Comparison of ENCODE assay signal across 19 cellular contexts in genomic region chr11:3644817-3645235, GRCh38. TPM values are rescaled to one million over a fixed set of nuclear protein-coding genes. Genes with fewer than 3 reads are reported as not detected.
DNase-seq lines count a peak whose midpoint lies in the region; ATAC-seq and TF ChIP-seq lines count a peak whose summit lies in the region.
"Had no signal": no experiment of that assay in that cellular context is flagged by ENCODE, and none has a peak within 500 bp of the region (broad histone marks: within the 10 kb centered on the region; RNA-seq: fewer than 3 reads in every experiment).

TSS of gene ART1 (plus strand) at chr11:3645128. CDS start at chr11:3659214, 14,086 bp downstream.

- intact Hi-C loops in sigmoid colon (cut with DNase I): no loop called here

- no peak for TF ChIP-seq EP300 in sigmoid colon (IDR thresholded peaks at IDR 0.05)

- H3K4me1 Mint-ChIP-seq in brain: peaks cover 20% of the 10 kb centered on the region

- H3K9me3 Mint-ChIP-seq in brain: peaks cover 0 to 11% (median 0%) of the 10 kb centered on the region in 5 experiments
- H3K9me3 Mint-ChIP-seq: natural killer cell treated with Interleukin-12 subunit alpha and Interleukin-12 subunit beta and Interleukin-15 and Interleukin-18, amount 100 ng/mL, for 72 hours had no signal

- TF ChIP-seq POLR2A in sigmoid colon (IDR thresholded peaks at IDR 0.05): no peak

- no peak within 1 kb of the TSS for H3K4me3 ChIP-seq in sigmoid colon
- H3K4me3 ChIP-seq: adrenal gland, right lobe of liver had no signal

- peaks cover 0 to 9% (median 4%) of the 10 kb centered on the region in 3 donors for H3K27me3 ChIP-seq in sigmoid colon
- H3K27me3 ChIP-seq: adrenal gland, right lobe of liver had no signal

- peak within 1 kb of the TSS in 3 of 5 experiments; percentile 36 to 54 (median 46) for H3K4me3 Mint-ChIP-seq in brain
- H3K4me3 Mint-ChIP-seq: natural killer cell treated with Interleukin-12 subunit alpha and Interleukin-12 subunit beta and Interleukin-15 and Interleukin-18, amount 100 ng/mL, for 72 hours had no signal

- 34 to 71% methylated on average over 4 of the region's 4 CpGs for WGBS in sigmoid colon, 2 donors

- no peak for ATAC-seq in GM19328 (IDR thresholded peaks at IDR 0.05; ENCODE audit: unreplicated experiment)
- ATAC-seq: activated CD4-positive, CD25-positive, alpha-beta regulatory T cell treated with anti-CD3 and anti-CD28 coated beads, Interleukin-2, amount 50 U/mL, for 24 hours; left lobe of liver; natural killer cell treated with Interleukin-12 subunit alpha and Interleukin-12 subunit beta and Interleukin-15 and Interleukin-18, amount 100 ng/mL, for 72 hours; right lobe of liver had no signal

- H3K27ac Mint-ChIP-seq in brain: peak within 1 kb of the TSS in 1 of 5 experiments; percentile 61
- H3K27ac Mint-ChIP-seq: natural killer cell treated with Interleukin-12 subunit alpha and Interleukin-12 subunit beta and Interleukin-15 and Interleukin-18, amount 100 ng/mL, for 72 hours had no signal

- peaks cover 20% of the 10 kb centered on the region for H3K27me3 Mint-ChIP-seq in brain

- peaks cover 0 to 17% (median 15%) of the 10 kb centered on the region in 4 donors for H3K4me1 ChIP-seq in sigmoid colon

- H3K27ac ChIP-seq in sigmoid colon: no peak within 1 kb of the TSS
- H3K27ac ChIP-seq: adrenal gland, KMS-11, right lobe of liver had no signal

- in situ Hi-C loops in GM13976 (cut with MboI; ENCODE audit: low sequenced_read_pairs, unreplicated experiment): no loop called here

- no peaks in the 10 kb centered on the region for H3K36me3 Mint-ChIP-seq in brain
- H3K36me3 Mint-ChIP-seq: natural killer cell treated with Interleukin-12 subunit alpha and Interleukin-12 subunit beta and Interleukin-15 and Interleukin-18, amount 100 ng/mL, for 72 hours had no signal

- no peaks in the 10 kb centered on the region for H3K9me3 ChIP-seq in sigmoid colon
- H3K9me3 ChIP-seq: adrenal gland, right lobe of liver had no signal

- peak; percentile 53 for DNase-seq in LHCN-M2 (ENCODE audit: low read depth)
- peak; percentile 92 for DNase-seq in myocyte (ENCODE audit: low read depth)
- no peak for DNase-seq in ecto neural progenitor cell (ENCODE audit: low spot score)
- DNase-seq in GM13976 (ENCODE audit: low spot score): no peak
- no peak for DNase-seq in sigmoid colon
- DNase-seq: activated T-cell treated with anti-CD3 and anti-CD28 coated beads, Interleukin-2, amount 50 U/mL, for 48 hours; C1 segment of cervical spinal cord; hypothalamus; right lobe of liver; stimulated activated naive CD4-positive, alpha-beta T cell treated with Interleukin-2 at 50 U/mL for 16 hours had no signal

- 0 out of 3 replicates have a peak, but pooled peaks have one; percentile 4 for TF ChIP-seq CTCF in GM12872 (IDR thresholded peaks at IDR 0.05; ENCODE audit: insufficient read depth, low read depth, low read length)
- TF ChIP-seq CTCF in brain (conservative IDR thresholded peaks at IDR 0.05): no peak
- TF ChIP-seq CTCF in GM13976 (IDR thresholded peaks at IDR 0.05; ENCODE audit: borderline replicate concordance, control extremely low read depth, extremely low read depth, insufficient read depth, missing control alignments): no peak
- no peak for TF ChIP-seq CTCF in sigmoid colon (IDR thresholded peaks at IDR 0.05)

- H3K36me3 ChIP-seq in sigmoid colon: no peaks in the 10 kb centered on the region
- H3K36me3 ChIP-seq: adrenal gland, right lobe of liver had no signal

RNA-seq across cellular contexts. Expression of gene ART1, which starts in this region (rescaled TPM):
- not detected in 2 replicates for total RNA-seq in LHCN-M2 (2014; rRNA removed)
- polyA plus RNA-seq in LHCN-M2 (2012): not detected
- polyA plus RNA-seq in brain (ENCODE audit: insufficient read depth, low read depth, low replicate concordance): not detected
- 2.4 and 2.7 TPM in 2 replicates for total RNA-seq in myocyte
- polyA plus RNA-seq in myocyte (2012): 0.64 TPM
- 1 to 10 TPM in 1 of 4 donors, not detected in 3; 1.1 TPM for total RNA-seq in sigmoid colon
- polyA plus RNA-seq in sigmoid colon: 1 to 10 TPM in 1 of 3 donors, not detected in 2; 1.2 TPM
- total RNA-seq: left lobe of liver; natural killer cell treated with Interleukin-12 subunit alpha and Interleukin-12 subunit beta and Interleukin-15 and Interleukin-18, amount 100 ng/mL, for 72 hours; right lobe of liver had no signal
- polyA plus RNA-seq: adrenal gland, esophagus had no signal

Comparison
In these comparisons a context has a peak if more than half of its experiments do, and no peak if none do; other contexts are left out.
1. Peak in DNase-seq in LHCN-M2; RNA of the gene not detected or under 1 TPM.